In genomic region chr4:183522821-183523220, GRCh38 we compare ENCODE assay signal across 19 cellular contexts.
"Had no signal": no experiment of that assay in that cellular context is flagged by ENCODE, and none has a peak within 500 bp of the region (broad histone marks: within the 10 kb centered on the region; RNA-seq: fewer than 3 reads in every experiment).

No MANE protein-coding gene starts in this region.

- H3K9me3 Mint-ChIP-seq: activated CD8-positive, alpha-beta T cell treated with anti-CD3 and anti-CD28 coated beads for 36 hours; activated naive CD4-positive, alpha-beta T cell treated with anti-CD3 and anti-CD28 coated beads, Interleukin-2, amount 50 U/mL, for 24 hours; activated T-cell treated with anti-CD3 and anti-CD28 coated beads, Interleukin-2, amount 50 U/mL, for 4 hours; stimulated activated memory B cell treated with anti-CD40 and anti-IgM and Interleukin-4, amounts not matched to agents 10 μg/mL and 1 μg/mL and 100 μg/mL, for 72 hours had no signal

- H3K4me1 Mint-ChIP-seq: activated naive CD4-positive, alpha-beta T cell treated with anti-CD3 and anti-CD28 coated beads, Interleukin-2, amount 50 U/mL, for 24 hours; naive thymus-derived CD4-positive, alpha-beta T cell; stimulated activated memory B cell treated with anti-CD40 and anti-IgM and Interleukin-4, amounts not matched to agents 10 μg/mL and 1 μg/mL and 100 μg/mL, for 72 hours had no signal

- ATAC-seq: activated CD8-positive, alpha-beta T cell treated with anti-CD3 and anti-CD28 coated beads for 36 hours; activated T-cell treated with anti-CD3 and anti-CD28 coated beads, Interleukin-2, amount 50 U/mL, for 4 hours; gastroesophageal sphincter; left colon; naive thymus-derived CD4-positive, alpha-beta T cell; stimulated activated memory B cell treated with anti-CD40 and anti-IgM and Interleukin-4, amounts not matched to agents 10 μg/mL and 1 μg/mL and 100 μg/mL, for 72 hours had no signal

- H3K27ac ChIP-seq: gastroesophageal sphincter, neutrophil, upper lobe of left lung had no signal

- H3K27ac Mint-ChIP-seq: activated CD8-positive, alpha-beta T cell treated with anti-CD3 and anti-CD28 coated beads for 36 hours; activated naive CD4-positive, alpha-beta T cell treated with anti-CD3 and anti-CD28 coated beads, Interleukin-2, amount 50 U/mL, for 24 hours; stimulated activated memory B cell treated with anti-CD40 and anti-IgM and Interleukin-4, amounts not matched to agents 10 μg/mL and 1 μg/mL and 100 μg/mL, for 72 hours had no signal

- H3K9me3 ChIP-seq: gastroesophageal sphincter, neutrophil, upper lobe of left lung had no signal

- DNase-seq: activated CD4-positive, alpha-beta T cell treated with anti-CD3 and anti-CD28 coated beads for 1 hour; activated CD8-positive, alpha-beta T cell treated with anti-CD3 and anti-CD28 coated beads for 36 hours; activated effector memory CD4-positive, alpha-beta T cell treated with anti-CD3 and anti-CD28 coated beads, Interleukin-2, amount 50 U/mL, for 16 hours; activated T-cell treated with anti-CD3 and anti-CD28 coated beads, Interleukin-2, amount 50 U/mL, for 4 hours; caudate nucleus; left colon; naive thymus-derived CD4-positive, alpha-beta T cell; stimulated activated CD4-positive, alpha-beta T cell treated with anti-CD3 and anti-CD28 coated beads, Interleukin-2, amount 100 ng/mL, for 48 hours; substantia nigra; T-helper 1 cell; T1000; upper lobe of left lung had no signal

- H3K4me3 Mint-ChIP-seq: activated CD8-positive, alpha-beta T cell treated with anti-CD3 and anti-CD28 coated beads for 36 hours; activated naive CD4-positive, alpha-beta T cell treated with anti-CD3 and anti-CD28 coated beads, Interleukin-2, amount 50 U/mL, for 24 hours; activated T-cell treated with anti-CD3 and anti-CD28 coated beads, Interleukin-2, amount 50 U/mL, for 4 hours; naive thymus-derived CD4-positive, alpha-beta T cell; stimulated activated memory B cell treated with anti-CD40 and anti-IgM and Interleukin-4, amounts not matched to agents 10 μg/mL and 1 μg/mL and 100 μg/mL, for 72 hours had no signal

- H3K27me3 ChIP-seq: gastroesophageal sphincter, neutrophil, upper lobe of left lung had no signal

- H3K4me3 ChIP-seq: gastroesophageal sphincter, lung, upper lobe of left lung had no signal

- H3K4me1 ChIP-seq: upper lobe of left lung had no signal

- H3K36me3 ChIP-seq: gastroesophageal sphincter, neutrophil, upper lobe of left lung had no signal

- H3K36me3 Mint-ChIP-seq: stimulated activated memory B cell treated with anti-CD40 and anti-IgM and Interleukin-4, amounts not matched to agents 10 μg/mL and 1 μg/mL and 100 μg/mL, for 72 hours had no signal

- FAIRE-seq: colon, endometrium had no signal
